ENCODE assay signal across 9 cellular contexts in genomic region chr22:29308148-29308790, GRCh38. TPM values are rescaled to one million over a fixed set of nuclear protein-coding genes. Genes with fewer than 3 reads are reported as not detected.
DNase-seq lines count a peak whose midpoint lies in the region; ATAC-seq and TF ChIP-seq lines count a peak whose summit lies in the region.
"Had no signal": no experiment of that assay in that cellular context is flagged by ENCODE, and none has a peak within 500 bp of the region (broad histone marks: within the 10 kb centered on the region; RNA-seq: fewer than 3 reads in every experiment).

No MANE protein-coding gene starts in this region.

- H3K4me1 Mint-ChIP-seq in T-helper 17 cell = peaks cover 21% of the 10 kb centered on the region
- peaks cover 25 to 70% of the 10 kb centered on the region in 2 donors for H3K4me1 Mint-ChIP-seq in stimulated activated naive B cell treated with anti-CD40 and anti-IgM and Interleukin-4, amounts not matched to agents 10 μg/mL and 1 μg/mL and 100 μg/mL, for 72 hours

- H3K9ac ChIP-seq in skeletal muscle satellite cell (ENCODE audit: low read depth, low read length) = peak overlapping the region; percentile 87

- peaks cover 52% of the 10 kb centered on the region for H3K4me1 ChIP-seq in skeletal muscle satellite cell (ENCODE audit: control insufficient read depth, insufficient read depth, low read length)

- H3K4me3 ChIP-seq in fibroblast of villous mesenchyme (ENCODE audit: low read depth, low read length) (peak overlapping the region; percentile 9), skeletal muscle satellite cell (ENCODE audit: low read length) (peak overlapping the region; percentile 90)
- H3K4me3 ChIP-seq: GM12878 had no signal

- peak overlapping the region; percentile 80 for H3K27ac Mint-ChIP-seq in T-helper 17 cell
- H3K27ac Mint-ChIP-seq in stimulated activated naive B cell treated with anti-CD40 and anti-IgM and Interleukin-4, amounts not matched to agents 10 μg/mL and 1 μg/mL and 100 μg/mL, for 72 hours = no peak overlapping the region

- no peak for TF ChIP-seq CTCF in fibroblast of villous mesenchyme (IDR thresholded peaks at IDR 0.05; ENCODE audit: insufficient read depth, low read depth, low read length)

- peak overlapping the region; percentile 99 for H3K4me2 ChIP-seq in skeletal muscle satellite cell (ENCODE audit: low read length)

- no peak for ATAC-seq in T-helper 17 cell
- ATAC-seq in stimulated activated naive B cell treated with anti-CD40 and anti-IgM and Interleukin-4, amounts not matched to agents 10 μg/mL and 1 μg/mL and 100 μg/mL, for 72 hours (replicated peaks) = no peak
- ATAC-seq: GM12878 had no signal

- DNase-seq in GF-D8 (lab: John Stamatoyannopoulos, UW) (peak; percentile 29), T-helper 17 cell (no peak), fibroblast of villous mesenchyme (ENCODE audit: low read depth) (no peak), HPDE6-E6E7 (ENCODE audit: extremely low spot score) (no peak), EL (no peak)
- DNase-seq in stimulated activated CD4-positive, alpha-beta T cell treated with anti-CD3 and anti-CD28 coated beads, Interleukin-15, amount 100 ng/mL, for 24 hours = no peak
- DNase-seq in stimulated activated naive B cell treated with anti-CD40 and anti-IgM and Interleukin-4, amounts not matched to agents 10 μg/mL and 1 μg/mL and 100 μg/mL, for 72 hours = no peak

- H3K4me3 Mint-ChIP-seq in T-helper 17 cell = peak overlapping the region; percentile 88
- H3K4me3 Mint-ChIP-seq in stimulated activated naive B cell treated with anti-CD40 and anti-IgM and Interleukin-4, amounts not matched to agents 10 μg/mL and 1 μg/mL and 100 μg/mL, for 72 hours = peak overlapping the region in 1 of 2 donors; percentile 74

- H3K36me3 Mint-ChIP-seq in T-helper 17 cell (ENCODE audit: low read depth) = no peaks in the 10 kb centered on the region
- no peaks in the 10 kb centered on the region for H3K36me3 Mint-ChIP-seq in stimulated activated naive B cell treated with anti-CD40 and anti-IgM and Interleukin-4, amounts not matched to agents 10 μg/mL and 1 μg/mL and 100 μg/mL, for 72 hours

- H3K9me3 Mint-ChIP-seq in stimulated activated naive B cell treated with anti-CD40 and anti-IgM and Interleukin-4, amounts not matched to agents 10 μg/mL and 1 μg/mL and 100 μg/mL, for 72 hours = peaks cover 0 to 2% of the 10 kb centered on the region in 2 donors

- no peaks in the 10 kb centered on the region for H3K9me3 ChIP-seq in T-helper 17 cell (ENCODE audit: control insufficient read depth, low read length, poor library complexity, severe bottlenecking)
- no peaks in the 10 kb centered on the region for H3K9me3 ChIP-seq in skeletal muscle satellite cell (replicated peaks; ENCODE audit: low read length)

- peaks cover 12% of the 10 kb centered on the region for H3K36me3 ChIP-seq in skeletal muscle satellite cell (ENCODE audit: insufficient read depth, low read length)

- peaks cover 14% of the 10 kb centered on the region for H3K27me3 Mint-ChIP-seq in T-helper 17 cell
- peaks cover 41 to 66% of the 10 kb centered on the region in 2 donors for H3K27me3 Mint-ChIP-seq in stimulated activated naive B cell treated with anti-CD40 and anti-IgM and Interleukin-4, amounts not matched to agents 10 μg/mL and 1 μg/mL and 100 μg/mL, for 72 hours

- no peaks in the 10 kb centered on the region for H3K27me3 ChIP-seq in skeletal muscle satellite cell (ENCODE audit: control insufficient read depth, insufficient read depth, low read length)

RNA-seq across cellular contexts. Expression of gene GAS2L1, which starts 1.8 kb away (rescaled TPM):
- total RNA-seq in T-helper 17 cell (10 to 100 TPM in 1 of 2 donors, 1 to 10 TPM in 1; 2.5 to 32.6 TPM), fibroblast of villous mesenchyme (16.4 and 18.4 TPM in 2 replicates)
- total RNA-seq in skeletal muscle satellite cell (2012; rRNA removed) = 15.7 and 17.9 TPM in 2 replicates

RNA-seq across cellular contexts. Expression of gene RASL10A, which starts 7.2 kb away (rescaled TPM):
- under 1 TPM in 1 of 2 donors, not detected in 1; 0.92 TPM for total RNA-seq in T-helper 17 cell
- 0.86 TPM in 1 of 2 replicates, not detected in the other for total RNA-seq in fibroblast of villous mesenchyme
- under 0.01 TPM in 1 of 2 replicates, not detected in the other for total RNA-seq in skeletal muscle satellite cell (2012; rRNA removed)

RNA-seq across cellular contexts. Expression of gene EWSR1, which starts 40.2 kb away (rescaled TPM):
- total RNA-seq in T-helper 17 cell = 100 to 1,000 TPM; 323 to 335 TPM
- 159 and 207 TPM in 2 replicates for total RNA-seq in fibroblast of villous mesenchyme
- 113 and 138 TPM in 2 replicates for total RNA-seq in skeletal muscle satellite cell (2012; rRNA removed)

RNA-seq across cellular contexts. Expression of gene RHBDD3, which starts 40.5 kb away (rescaled TPM):
- total RNA-seq in T-helper 17 cell (10 to 100 TPM; 11.3 to 15.9 TPM), fibroblast of villous mesenchyme (22.9 and 24.5 TPM in 2 replicates)
- 24.2 and 24.3 TPM in 2 replicates for total RNA-seq in skeletal muscle satellite cell (2012; rRNA removed)
